Comparison of ENCODE assay signal across 9 cellular contexts in the genomic region with DNA sequence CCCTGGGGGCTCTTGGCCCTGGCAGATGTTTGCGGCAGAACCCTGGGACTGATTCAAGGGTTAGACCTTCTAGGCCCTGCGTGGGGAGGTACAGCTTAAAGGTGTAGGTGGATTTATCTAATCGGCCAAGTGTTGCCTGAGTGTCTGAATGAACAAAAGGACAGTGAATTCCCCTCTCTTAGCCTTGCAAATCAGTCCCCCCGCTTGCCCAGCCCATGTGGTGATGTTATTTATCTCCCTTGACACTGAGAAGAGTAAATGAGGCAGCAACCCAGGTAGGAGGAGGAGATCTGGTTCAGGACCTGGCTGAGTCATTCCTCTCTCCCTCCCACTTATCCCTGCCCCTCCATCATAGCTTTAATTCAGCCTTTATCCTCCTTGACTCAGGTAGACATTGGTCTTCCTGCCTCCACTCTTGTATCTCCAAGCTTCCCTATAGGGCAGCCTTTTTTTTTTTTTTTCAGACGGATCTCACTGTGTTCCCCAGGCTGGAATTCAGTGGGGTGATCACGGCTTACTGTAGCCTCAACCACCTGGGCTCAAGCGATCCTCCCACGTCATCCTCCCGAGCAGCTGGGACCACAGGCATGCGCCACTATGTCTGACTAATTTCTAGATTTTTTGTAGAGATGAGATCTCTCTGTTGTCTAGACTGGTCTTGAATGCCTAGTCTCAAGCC. TPM values are rescaled to one million over a fixed set of nuclear protein-coding genes. Genes with fewer than 3 reads are reported as not detected.
A peak's percentile ranks its signal among the peaks of the same experiment; 100 is the strongest.
DNase-seq lines count a peak whose midpoint lies in the region; ATAC-seq, FAIRE-seq and TF ChIP-seq lines count a peak whose summit lies in the region.
"Had no signal": no experiment of that assay in that cellular context is flagged by ENCODE, and none has a peak within 500 bp of the region (broad histone marks: within the 10 kb centered on the region; RNA-seq: fewer than 3 reads in every experiment).

No MANE protein-coding gene starts in this region.

- DNase-seq in A172 (ENCODE audit: low spot score) (peak; percentile 85), astrocyte of the cerebellum (ENCODE audit: low read depth) (peak; percentile 23), occipital lobe (lab: John Stamatoyannopoulos, UW) (no peak), GM19239 (ENCODE audit: insufficient read length, low spot score) (no peak), NCI-H2029 (lab: John Stamatoyannopoulos, UW) (no peak)

- in situ Hi-C loops in astrocyte of the cerebellum (cut with HindIII; ENCODE audit: low sequenced_read_pairs): loop anchor here (5.0 kb wide), 1 partner anchor 75 kb away; no protein-coding TSS in a partner anchor

- no peak for TF ChIP-seq CTCF in astrocyte of the cerebellum (IDR thresholded peaks at IDR 0.05; ENCODE audit: low read depth, low read length, missing control alignments)

- H3K36me3 Mint-ChIP-seq in stimulated activated memory B cell treated with anti-CD40 and anti-IgM and Interleukin-4, amounts not matched to agents 10 μg/mL and 1 μg/mL and 100 μg/mL, for 72 hours: peaks cover 5% of the 10 kb centered on the region
- H3K36me3 Mint-ChIP-seq: activated naive CD4-positive, alpha-beta T cell treated with anti-CD3 and anti-CD28 coated beads, Interleukin-2, amount 50 U/mL, for 24 hours had no signal

- no peak for FAIRE-seq in GM19239 (lab: Jason Lieb, UNC)

- peaks cover 20% of the 10 kb centered on the region for H3K4me1 Mint-ChIP-seq in stimulated activated memory B cell treated with anti-CD40 and anti-IgM and Interleukin-4, amounts not matched to agents 10 μg/mL and 1 μg/mL and 100 μg/mL, for 72 hours
- H3K4me1 Mint-ChIP-seq: activated naive CD4-positive, alpha-beta T cell treated with anti-CD3 and anti-CD28 coated beads, Interleukin-2, amount 50 U/mL, for 24 hours had no signal

- peak overlapping the region; percentile 90 for H3K27ac Mint-ChIP-seq in stimulated activated memory B cell treated with anti-CD40 and anti-IgM and Interleukin-4, amounts not matched to agents 10 μg/mL and 1 μg/mL and 100 μg/mL, for 72 hours
- H3K27ac Mint-ChIP-seq: activated naive CD4-positive, alpha-beta T cell treated with anti-CD3 and anti-CD28 coated beads, Interleukin-2, amount 50 U/mL, for 24 hours had no signal

- peaks cover 9% of the 10 kb centered on the region for H3K27me3 Mint-ChIP-seq in stimulated activated memory B cell treated with anti-CD40 and anti-IgM and Interleukin-4, amounts not matched to agents 10 μg/mL and 1 μg/mL and 100 μg/mL, for 72 hours
- H3K27me3 Mint-ChIP-seq: activated naive CD4-positive, alpha-beta T cell treated with anti-CD3 and anti-CD28 coated beads, Interleukin-2, amount 50 U/mL, for 24 hours had no signal

- peak; percentile 74 for ATAC-seq in GM19035 (IDR thresholded peaks at IDR 0.05; ENCODE audit: unreplicated experiment)
- ATAC-seq in HG03354 (IDR thresholded peaks at IDR 0.05; ENCODE audit: poor library complexity, severe bottlenecking, unreplicated experiment): peak; percentile 82
- peak; percentile 88 for ATAC-seq in stimulated activated memory B cell treated with anti-CD40 and anti-IgM and Interleukin-4, amounts not matched to agents 10 μg/mL and 1 μg/mL and 100 μg/mL, for 72 hours

- H3K9me3 Mint-ChIP-seq in stimulated activated memory B cell treated with anti-CD40 and anti-IgM and Interleukin-4, amounts not matched to agents 10 μg/mL and 1 μg/mL and 100 μg/mL, for 72 hours: peaks cover 3% of the 10 kb centered on the region
- H3K9me3 Mint-ChIP-seq: activated naive CD4-positive, alpha-beta T cell treated with anti-CD3 and anti-CD28 coated beads, Interleukin-2, amount 50 U/mL, for 24 hours had no signal

- H3K4me3 ChIP-seq in astrocyte of the cerebellum (ENCODE audit: low read depth, low read length): no peak overlapping the region

- H3K4me3 Mint-ChIP-seq in stimulated activated memory B cell treated with anti-CD40 and anti-IgM and Interleukin-4, amounts not matched to agents 10 μg/mL and 1 μg/mL and 100 μg/mL, for 72 hours: peak overlapping the region; percentile 47
- H3K4me3 Mint-ChIP-seq: activated naive CD4-positive, alpha-beta T cell treated with anti-CD3 and anti-CD28 coated beads, Interleukin-2, amount 50 U/mL, for 24 hours had no signal

RNA-seq across cellular contexts. Expression of gene MAGEF1, which starts 54.7 kb away (rescaled TPM):
- 83.9 and 109 TPM in 2 replicates for total RNA-seq in A172 (2014; rRNA removed; shearing (Covaris generic))
- 42.7 TPM for total RNA-seq in occipital lobe

Comparison
In these comparisons a context has a peak if more than half of its experiments do, and no peak if none do; other contexts are left out.
1. DNase-seq: peak in A172 (single experiment) and astrocyte of the cerebellum (single experiment); none in occipital lobe (single experiment), GM19239 (single experiment) and NCI-H2029 (single experiment).
2. Peak in every context shown above with its lines, with median percentiles within 50 percentile points of each other: ATAC-seq.